28 cellular contexts compared by ENCODE assay signal in genomic region chr10:85235258-85235657, GRCh38.
"Had no signal": no experiment of that assay in that cellular context is flagged by ENCODE, and none has a peak within 500 bp of the region (broad histone marks: within the 10 kb centered on the region; RNA-seq: fewer than 3 reads in every experiment).

No MANE protein-coding gene starts in this region.

- H3K4me1 Mint-ChIP-seq: immature natural killer cell; mesothelial cell of epicardium; naive B cell; neural crest cell; stimulated activated memory B cell treated with anti-CD40 and anti-IgM and Interleukin-4, amounts not matched to agents 10 μg/mL and 1 μg/mL and 100 μg/mL, for 72 hours; stimulated activated naive CD8-positive, alpha-beta T cell treated with anti-CD3 and anti-CD28 coated beads, Interleukin-15, amount 100 ng/mL, for 72 hours had no signal

- DNase-seq: hypothalamus; immature natural killer cell; kidney; lower lobe of right lung; mesendoderm; naive B cell; nucleus accumbens; pancreas; posterior cingulate gyrus; retina; right cardiac atrium; sigmoid colon; small intestine; spleen; stimulated activated CD4-positive, alpha-beta T cell treated with anti-CD3 and anti-CD28 coated beads, Interleukin-1b, Interleukin-23, amount 100 ng/mL, for 48 hours; stimulated activated CD4-positive, alpha-beta T cell treated with anti-CD3 and anti-CD28 coated beads, Interleukin-2, amount 100 ng/mL, for 48 hours; stimulated activated CD4-positive, alpha-beta T cell treated with anti-CD3 and anti-CD28 coated beads, Interleukin-4, amount 100 ng/mL, for 4 hours; stimulated activated CD8-positive, alpha-beta memory T cell treated with anti-CD3 and anti-CD28 coated beads, Interleukin-4, amount 100 ng/mL, for 48 hours; stimulated activated naive CD4-positive, alpha-beta T cell treated with Interleukin-2 at 50 U/mL for 16 hours; stimulated activated naive CD8-positive, alpha-beta T cell treated with anti-CD3 and anti-CD28 coated beads, Interleukin-15, amount 100 ng/mL, for 72 hours; substantia nigra; transverse colon; upper lobe of left lung had no signal

- H3K36me3 Mint-ChIP-seq: mesothelial cell of epicardium; natural killer cell treated with Interleukin-12 subunit alpha and Interleukin-12 subunit beta and Interleukin-15 and Interleukin-18, amount 100 ng/mL, for 72 hours; stimulated activated memory B cell treated with anti-CD40 and anti-IgM and Interleukin-4, amounts not matched to agents 10 μg/mL and 1 μg/mL and 100 μg/mL, for 72 hours had no signal

- H3K9me3 Mint-ChIP-seq: mesothelial cell of epicardium, neural crest cell had no signal

- ATAC-seq: left lobe of liver; natural killer cell treated with Interleukin-12 subunit alpha and Interleukin-12 subunit beta and Interleukin-15 and Interleukin-18, amount 100 ng/mL, for 72 hours; pancreas; right cardiac atrium; stimulated activated memory B cell treated with anti-CD40 and anti-IgM and Interleukin-4, amounts not matched to agents 10 μg/mL and 1 μg/mL and 100 μg/mL, for 72 hours; stimulated activated naive CD8-positive, alpha-beta T cell treated with anti-CD3 and anti-CD28 coated beads, Interleukin-15, amount 100 ng/mL, for 72 hours had no signal

- H3K4me3 Mint-ChIP-seq: immature natural killer cell; mesothelial cell of epicardium; naive B cell; natural killer cell treated with Interleukin-12 subunit alpha and Interleukin-12 subunit beta and Interleukin-15 and Interleukin-18, amount 100 ng/mL, for 72 hours; neural crest cell; stimulated activated memory B cell treated with anti-CD40 and anti-IgM and Interleukin-4, amounts not matched to agents 10 μg/mL and 1 μg/mL and 100 μg/mL, for 72 hours; stimulated activated naive CD8-positive, alpha-beta T cell treated with anti-CD3 and anti-CD28 coated beads, Interleukin-15, amount 100 ng/mL, for 72 hours had no signal

- H3K27me3 Mint-ChIP-seq: naive B cell; natural killer cell treated with Interleukin-12 subunit alpha and Interleukin-12 subunit beta and Interleukin-15 and Interleukin-18, amount 100 ng/mL, for 72 hours; stimulated activated memory B cell treated with anti-CD40 and anti-IgM and Interleukin-4, amounts not matched to agents 10 μg/mL and 1 μg/mL and 100 μg/mL, for 72 hours; stimulated activated naive CD8-positive, alpha-beta T cell treated with anti-CD3 and anti-CD28 coated beads, Interleukin-15, amount 100 ng/mL, for 72 hours had no signal

- H3K27ac Mint-ChIP-seq: immature natural killer cell; mesothelial cell of epicardium; naive B cell; natural killer cell treated with Interleukin-12 subunit alpha and Interleukin-12 subunit beta and Interleukin-15 and Interleukin-18, amount 100 ng/mL, for 72 hours; stimulated activated memory B cell treated with anti-CD40 and anti-IgM and Interleukin-4, amounts not matched to agents 10 μg/mL and 1 μg/mL and 100 μg/mL, for 72 hours; stimulated activated naive CD8-positive, alpha-beta T cell treated with anti-CD3 and anti-CD28 coated beads, Interleukin-15, amount 100 ng/mL, for 72 hours had no signal
